ENCODE assay signal across 24 cellular contexts in genomic region chr5:133564921-133565565, GRCh38. TPM values are rescaled to one million over a fixed set of nuclear protein-coding genes. Genes with fewer than 3 reads are reported as not detected.
A peak's percentile ranks its signal among the peaks of the same experiment; 100 is the strongest.
DNase-seq lines count a peak whose midpoint lies in the region; ATAC-seq and TF ChIP-seq lines count a peak whose summit lies in the region.
"Had no signal": no experiment of that assay in that cellular context is flagged by ENCODE, and none has a peak within 500 bp of the region (broad histone marks: within the 10 kb centered on the region; RNA-seq: fewer than 3 reads in every experiment).

No MANE protein-coding gene starts in this region.

- H4K20me1 ChIP-seq in MM.1S (ENCODE audit: insufficient read depth, low read length) = no peaks in the 10 kb centered on the region

- no peak overlapping the region for H3K4me3 ChIP-seq in MM.1S (ENCODE audit: low read length)
- H3K4me3 ChIP-seq in esophagus muscularis mucosa = no peak overlapping the region
- no peak overlapping the region for H3K4me3 ChIP-seq in SJCRH30
- H3K4me3 ChIP-seq: GM23338, HAP-1, Peyer's patch had no signal

- H3K4me2 ChIP-seq in MM.1S (ENCODE audit: low read depth, low read length) = no peak overlapping the region
- H3K4me2 ChIP-seq: GM23338 had no signal

- intact Hi-C loops in activated CD4-positive, alpha-beta T cell treated with anti-CD3 and anti-CD28 coated beads for 36 hours (cut with DNase I, micrococcal nuclease) = loop anchor here in 1 of 2 experiments (5.0 kb wide), 1 partner anchor 47 kb away; the partner anchor contains the start of gene FSTL4
- intact Hi-C loops in esophagus muscularis mucosa (cut with DNase I) = no loop called here

- no peak for TF ChIP-seq POLR2A in esophagus muscularis mucosa (IDR thresholded peaks at IDR 0.05; ENCODE audit: low read depth)

- no peaks in the 10 kb centered on the region for H3K9me3 Mint-ChIP-seq in activated CD4-positive, alpha-beta T cell treated with anti-CD3 and anti-CD28 coated beads for 36 hours (ENCODE audit: low read depth)
- H3K9me3 Mint-ChIP-seq in activated CD4-positive, alpha-beta T cell treated with anti-CD3 and anti-CD28 coated beads, Interleukin-2, amount 10 ng/mL, durations not matched to agents 7 days and 5 days = no peaks in the 10 kb centered on the region
- peaks cover 0 to 1% of the 10 kb centered on the region in 2 donors for H3K9me3 Mint-ChIP-seq in stimulated activated naive B cell treated with anti-CD40 and anti-IgM and Interleukin-4, amounts not matched to agents 10 μg/mL and 1 μg/mL and 100 μg/mL, for 72 hours
- H3K9me3 Mint-ChIP-seq: GM23338 had no signal

- no peak for TF ChIP-seq EP300 in esophagus muscularis mucosa (IDR thresholded peaks at IDR 0.05)

- ATAC-seq in activated CD4-positive, alpha-beta T cell treated with anti-CD3 and anti-CD28 coated beads for 36 hours = peak; percentile 75
- peak; percentile 98 to 99 for ATAC-seq in stimulated activated naive B cell treated with anti-CD40 and anti-IgM and Interleukin-4, amounts not matched to agents 10 μg/mL and 1 μg/mL and 100 μg/mL, for 72 hours (replicated peaks)
- ATAC-seq: GM23338 had no signal

- H3K79me2 ChIP-seq in MM.1S (ENCODE audit: low read length) = no peaks in the 10 kb centered on the region

- H3K36me3 ChIP-seq in MM.1S (replicated peaks; ENCODE audit: insufficient read depth, low read length) (no peaks in the 10 kb centered on the region), esophagus muscularis mucosa (no peaks in the 10 kb centered on the region), SJCRH30 (no peaks in the 10 kb centered on the region)
- H3K36me3 ChIP-seq: HAP-1, Peyer's patch had no signal

- no peaks in the 10 kb centered on the region for H3K4me1 Mint-ChIP-seq in activated CD4-positive, alpha-beta T cell treated with anti-CD3 and anti-CD28 coated beads for 36 hours
- H3K4me1 Mint-ChIP-seq in activated CD4-positive, alpha-beta T cell treated with anti-CD3 and anti-CD28 coated beads, Interleukin-2, amount 10 ng/mL, durations not matched to agents 7 days and 5 days = no peaks in the 10 kb centered on the region
- peaks cover 8 to 13% of the 10 kb centered on the region in 2 donors for H3K4me1 Mint-ChIP-seq in stimulated activated naive B cell treated with anti-CD40 and anti-IgM and Interleukin-4, amounts not matched to agents 10 μg/mL and 1 μg/mL and 100 μg/mL, for 72 hours
- H3K4me1 Mint-ChIP-seq: CD8-positive, alpha-beta memory T cell had no signal

- H3K36me3 Mint-ChIP-seq in activated CD4-positive, alpha-beta T cell treated with anti-CD3 and anti-CD28 coated beads for 36 hours (ENCODE audit: low read depth) = no peaks in the 10 kb centered on the region
- H3K36me3 Mint-ChIP-seq in activated CD4-positive, alpha-beta T cell treated with anti-CD3 and anti-CD28 coated beads, Interleukin-2, amount 10 ng/mL, durations not matched to agents 7 days and 5 days (ENCODE audit: low read depth) = no peaks in the 10 kb centered on the region
- H3K36me3 Mint-ChIP-seq in stimulated activated naive B cell treated with anti-CD40 and anti-IgM and Interleukin-4, amounts not matched to agents 10 μg/mL and 1 μg/mL and 100 μg/mL, for 72 hours = no peaks in the 10 kb centered on the region
- H3K36me3 Mint-ChIP-seq: CD8-positive, alpha-beta memory T cell had no signal

- H3F3A ChIP-seq in MM.1S (ENCODE audit: insufficient read depth, low read length) = no peaks in the 10 kb centered on the region

- WGBS in esophagus muscularis mucosa = 50% methylated on average over 4 of the region's 4 CpGs

- no peak overlapping the region for H3K27ac Mint-ChIP-seq in activated CD4-positive, alpha-beta T cell treated with anti-CD3 and anti-CD28 coated beads for 36 hours
- H3K27ac Mint-ChIP-seq in activated CD4-positive, alpha-beta T cell treated with anti-CD3 and anti-CD28 coated beads, Interleukin-2, amount 10 ng/mL, durations not matched to agents 7 days and 5 days = no peak overlapping the region
- no peak overlapping the region for H3K27ac Mint-ChIP-seq in stimulated activated naive B cell treated with anti-CD40 and anti-IgM and Interleukin-4, amounts not matched to agents 10 μg/mL and 1 μg/mL and 100 μg/mL, for 72 hours
- H3K27ac Mint-ChIP-seq: CD8-positive, alpha-beta memory T cell; GM23338 had no signal

- no peaks in the 10 kb centered on the region for H3K9me2 ChIP-seq in MM.1S (replicated peaks; ENCODE audit: insufficient read depth, low read length)

- H3K27ac ChIP-seq in MM.1S (ENCODE audit: low read length) (no peak overlapping the region), esophagus muscularis mucosa (replicated peaks in 1 of 4) (no peak overlapping the region), SJCRH30 (no peak overlapping the region)
- H3K27ac ChIP-seq: 22Rv1, C4-2B, Peyer's patch had no signal

- no peaks in the 10 kb centered on the region for H3K9me3 ChIP-seq in MM.1S (replicated peaks; ENCODE audit: insufficient read depth, low read length)
- no peaks in the 10 kb centered on the region for H3K9me3 ChIP-seq in esophagus muscularis mucosa
- no peaks in the 10 kb centered on the region for H3K9me3 ChIP-seq in SJCRH30 (replicated peaks)
- H3K9me3 ChIP-seq: HAP-1, Peyer's patch had no signal

- H3K27me3 Mint-ChIP-seq in activated CD4-positive, alpha-beta T cell treated with anti-CD3 and anti-CD28 coated beads for 36 hours = peaks cover 22% of the 10 kb centered on the region
- H3K27me3 Mint-ChIP-seq in activated CD4-positive, alpha-beta T cell treated with anti-CD3 and anti-CD28 coated beads, Interleukin-2, amount 10 ng/mL, durations not matched to agents 7 days and 5 days = peaks cover 22% of the 10 kb centered on the region
- peaks cover 26 to 30% of the 10 kb centered on the region in 2 donors for H3K27me3 Mint-ChIP-seq in stimulated activated naive B cell treated with anti-CD40 and anti-IgM and Interleukin-4, amounts not matched to agents 10 μg/mL and 1 μg/mL and 100 μg/mL, for 72 hours

- CTCF ChIA-PET in activated CD4-positive, alpha-beta T cell treated with anti-CD3 and anti-CD28 coated beads for 36 hours (lab: Charles Lee) = interaction anchor here (0.6 to 2.0 kb wide), 4 partner anchors 11 to 1990 kb away, joined by 3 to 7 read pairs (median 3); no protein-coding TSS in a partner anchor
- CTCF ChIA-PET in activated CD4-positive, alpha-beta T cell treated with anti-CD3 and anti-CD28 coated beads, Interleukin-2, amount 10 ng/mL, durations not matched to agents 7 days and 5 days (lab: Charles Lee) = no interaction called here

- no peak overlapping the region for H2AFZ ChIP-seq in MM.1S (ENCODE audit: low read length)
- H2AFZ ChIP-seq: GM23338 had no signal

- H3K9ac ChIP-seq in MM.1S (ENCODE audit: low read length) = no peak overlapping the region

- no peak for TF ChIP-seq CTCF in MM.1S (IDR thresholded peaks at IDR 0.05; ENCODE audit: low read length)
- TF ChIP-seq CTCF in esophagus muscularis mucosa (IDR thresholded peaks at IDR 0.05) = no peak

- no peaks in the 10 kb centered on the region for H3K4me1 ChIP-seq in MM.1S (ENCODE audit: low read length)
- H3K4me1 ChIP-seq in esophagus muscularis mucosa = no peaks in the 10 kb centered on the region
- H3K4me1 ChIP-seq in SJCRH30 = no peaks in the 10 kb centered on the region
- H3K4me1 ChIP-seq: HAP-1, Peyer's patch had no signal

- POLR2A ChIA-PET in activated CD4-positive, alpha-beta T cell treated with anti-CD3 and anti-CD28 coated beads for 36 hours (lab: Charles Lee) = no interaction called here
- POLR2A ChIA-PET in activated CD4-positive, alpha-beta T cell treated with anti-CD3 and anti-CD28 coated beads, Interleukin-2, amount 10 ng/mL, durations not matched to agents 7 days and 5 days (lab: Charles Lee) = no interaction called here

- DNase-seq in activated CD4-positive, alpha-beta T cell treated with anti-CD3 and anti-CD28 coated beads for 36 hours = no peak
- DNase-seq in activated CD4-positive, alpha-beta T cell treated with anti-CD3 and anti-CD28 coated beads, Interleukin-2, amount 10 ng/mL, durations not matched to agents 7 days and 5 days = no peak
- DNase-seq in MM.1S = peak; percentile 12
- peak; percentile 77 for DNase-seq in esophagus muscularis mucosa (ENCODE audit: extremely low spot score)
- peak; percentile 25 for DNase-seq in stimulated activated naive B cell treated with anti-CD40 and anti-IgM and Interleukin-4, amounts not matched to agents 10 μg/mL and 1 μg/mL and 100 μg/mL, for 72 hours
- no peak for DNase-seq in COR-L47 (lab: John Stamatoyannopoulos, UW)
- DNase-seq in SJCRH30 = no peak
- no peak for DNase-seq in HK-2 (ENCODE audit: unreplicated experiment)
- DNase-seq: ACHN; AML-193; CD8-positive, alpha-beta memory T cell; DMS79; NCI-H1092; NCI-H1436; NCI-H1930; NCI-H226; NCI-H510A treated with DMSO at 0.1 percent for 48 hours; NCI-H774; Peyer's patch had no signal

- H3K27me3 ChIP-seq in MM.1S (replicated peaks; ENCODE audit: insufficient read depth, low read length) (no peaks in the 10 kb centered on the region), esophagus muscularis mucosa (no peaks in the 10 kb centered on the region), SJCRH30 (no peaks in the 10 kb centered on the region)
- H3K27me3 ChIP-seq: Peyer's patch had no signal

- no peak overlapping the region for H3K4me3 Mint-ChIP-seq in activated CD4-positive, alpha-beta T cell treated with anti-CD3 and anti-CD28 coated beads for 36 hours
- H3K4me3 Mint-ChIP-seq in activated CD4-positive, alpha-beta T cell treated with anti-CD3 and anti-CD28 coated beads, Interleukin-2, amount 10 ng/mL, durations not matched to agents 7 days and 5 days = no peak overlapping the region
- no peak overlapping the region for H3K4me3 Mint-ChIP-seq in stimulated activated naive B cell treated with anti-CD40 and anti-IgM and Interleukin-4, amounts not matched to agents 10 μg/mL and 1 μg/mL and 100 μg/mL, for 72 hours
- H3K4me3 Mint-ChIP-seq: CD8-positive, alpha-beta memory T cell; GM23338 had no signal

RNA-seq across cellular contexts. Expression of gene FSTL4, which starts 47.3 kb away (rescaled TPM):
- total RNA-seq in activated CD4-positive, alpha-beta T cell treated with anti-CD3 and anti-CD28 coated beads for 36 hours = not detected
- total RNA-seq in activated CD4-positive, alpha-beta T cell treated with anti-CD3 and anti-CD28 coated beads, Interleukin-2, amount 10 ng/mL, durations not matched to agents 7 days and 5 days = not detected
- total RNA-seq in esophagus muscularis mucosa = under 1 TPM in 3 of 4 donors, not detected in 1; 0.33 to 0.78 (median 0.34) TPM
- 7.0 and 7.1 TPM in 2 replicates for total RNA-seq in SJCRH30 (2014; rRNA removed; shearing (Covaris generic))
- total RNA-seq: OCI-LY7 had no signal

Comparison
In these comparisons a context has a peak if more than half of its experiments do, and no peak if none do; other contexts are left out.
1. DNase-seq: peak in MM.1S (single experiment), esophagus muscularis mucosa (single experiment) and stimulated activated naive B cell treated with anti-CD40 and anti-IgM and Interleukin-4, amounts not matched to agents 10 μg/mL and 1 μg/mL and 100 μg/mL, for 72 hours (single experiment); none in activated CD4-positive, alpha-beta T cell treated with anti-CD3 and anti-CD28 coated beads for 36 hours (single experiment), activated CD4-positive, alpha-beta T cell treated with anti-CD3 and anti-CD28 coated beads, Interleukin-2, amount 10 ng/mL, durations not matched to agents 7 days and 5 days (single experiment), COR-L47 (single experiment), SJCRH30 (0 of 2) and HK-2 (single experiment).